Comparison of ENCODE assay signal across 15 cellular contexts in the genomic region with DNA sequence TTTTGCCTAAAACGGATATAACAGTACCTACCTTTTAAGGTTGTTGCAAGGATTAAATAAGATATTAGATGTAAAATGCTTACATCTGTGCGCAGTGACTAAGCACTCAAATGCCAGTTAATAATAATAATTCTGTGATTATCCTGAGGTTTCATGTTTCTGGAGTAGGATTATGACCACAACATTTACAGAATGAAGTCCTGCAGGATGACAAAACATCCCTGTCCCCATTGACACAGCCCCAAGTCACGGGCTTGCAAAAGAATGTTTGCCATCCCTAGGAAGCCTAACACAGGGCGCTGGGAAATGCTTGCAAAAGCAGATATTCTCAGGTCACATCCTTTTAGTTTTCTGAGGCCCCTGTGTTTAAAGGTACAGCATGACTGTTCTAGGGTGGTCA. TPM values are rescaled to one million over a fixed set of nuclear protein-coding genes. Genes with fewer than 3 reads are reported as not detected.
DNase-seq lines count a peak whose midpoint lies in the region; ATAC-seq and TF ChIP-seq lines count a peak whose summit lies in the region.
"Had no signal": no experiment of that assay in that cellular context is flagged by ENCODE, and none has a peak within 500 bp of the region (broad histone marks: within the 10 kb centered on the region; RNA-seq: fewer than 3 reads in every experiment).

No MANE protein-coding gene starts in this region.

- no peak overlapping the region for H3K27ac ChIP-seq in PC-3 (ENCODE audit: low read length)
- H3K27ac ChIP-seq: testis had no signal

- CTCF ChIA-PET in activated CD4-positive, alpha-beta T cell treated with anti-CD3 and anti-CD28 coated beads for 36 hours (lab: Charles Lee), result interaction anchor here (1.0 to 2.3 kb wide), 2 partner anchors 38 to 42 kb away, joined by 4 to 24 read pairs; no protein-coding TSS in a partner anchor
- CTCF ChIA-PET in PC-3 (lab: Charles Lee), result no interaction called here

- H3K9me3 ChIP-seq in PC-3 (ENCODE audit: low read length), result no peaks in the 10 kb centered on the region
- H3K9me3 ChIP-seq in skeletal muscle satellite cell (replicated peaks; ENCODE audit: low read length), result no peaks in the 10 kb centered on the region
- H3K9me3 ChIP-seq: adrenal gland, testis had no signal

- H3K4me3 ChIP-seq in PC-3 (ENCODE audit: low read length) (no peak overlapping the region), fibroblast of villous mesenchyme (ENCODE audit: low read depth, low read length) (no peak overlapping the region), skeletal muscle satellite cell (ENCODE audit: low read length) (no peak overlapping the region)
- H3K4me3 ChIP-seq: adrenal gland, testis had no signal

- no peaks in the 10 kb centered on the region for H3K9me3 Mint-ChIP-seq in activated CD4-positive, alpha-beta T cell treated with anti-CD3 and anti-CD28 coated beads for 36 hours (ENCODE audit: low read depth)
- H3K9me3 Mint-ChIP-seq: activated CD4-positive, alpha-beta T cell treated with anti-CD3 and anti-CD28 coated beads, Interleukin-2, amount 10 ng/mL, durations not matched to agents 24 days and 14 days had no signal

- no peak overlapping the region for H2AFZ ChIP-seq in PC-3 (ENCODE audit: low read length)

- no TSS peak for BruUV-seq in PC-3 (replicated peaks; lab: Mats Ljungman, UMichigan)

- H3K27me3 ChIP-seq in PC-3 (ENCODE audit: low read length), result no peaks in the 10 kb centered on the region
- H3K27me3 ChIP-seq in skeletal muscle satellite cell (ENCODE audit: control insufficient read depth, insufficient read depth, low read length), result no peaks in the 10 kb centered on the region
- H3K27me3 ChIP-seq: adrenal gland, testis had no signal

- H3K4me1 Mint-ChIP-seq in activated CD4-positive, alpha-beta T cell treated with anti-CD3 and anti-CD28 coated beads for 36 hours, result peaks cover 97% of the 10 kb centered on the region

- DNase-seq in activated CD4-positive, alpha-beta T cell treated with anti-CD3 and anti-CD28 coated beads for 36 hours, result no peak
- DNase-seq in activated CD4-positive, alpha-beta T cell treated with anti-CD3 and anti-CD28 coated beads, Interleukin-2, amount 50 U/mL, for 4 hours, result no peak
- DNase-seq in PC-3 (peak; percentile 59), fibroblast of villous mesenchyme (ENCODE audit: low read depth) (peak; percentile 50), GDM1 (lab: John Stamatoyannopoulos, UW) (no peak), NCI-H1105 treated with DMSO at 0.1 percent for 48 hours (lab: John Stamatoyannopoulos, UW) (no peak)
- no peak for DNase-seq in stimulated activated naive CD8-positive, alpha-beta T cell treated with anti-CD3 and anti-CD28 coated beads, Interleukin-15, Interleukin-2, amounts not matched to agents 100 U/mL and 50 U/mL, for 24 hours
- DNase-seq: 8988T; activated CD4-positive, alpha-beta T cell treated with anti-CD3 and anti-CD28 coated beads, Interleukin-2, amount 10 ng/mL, durations not matched to agents 24 days and 14 days; posterior cingulate gyrus; testis had no signal

- no peak for ATAC-seq in activated CD4-positive, alpha-beta T cell treated with anti-CD3 and anti-CD28 coated beads for 36 hours
- peak; percentile 83 for ATAC-seq in PC-3
- ATAC-seq in stimulated activated naive CD8-positive, alpha-beta T cell treated with anti-CD3 and anti-CD28 coated beads, Interleukin-15, Interleukin-2, amounts not matched to agents 100 U/mL and 50 U/mL, for 24 hours, result no peak

- intact Hi-C loops in activated CD4-positive, alpha-beta T cell treated with anti-CD3 and anti-CD28 coated beads for 36 hours (cut with DNase I, micrococcal nuclease), result no loop called here
- intact Hi-C loops in PC-3 (cut with micrococcal nuclease), result loop anchor here (2.0 kb wide), 1 partner anchor 15 kb away; no protein-coding TSS in a partner anchor

- no peaks in the 10 kb centered on the region for H3F3A ChIP-seq in PC-3 (ENCODE audit: low read length, unreplicated experiment)

- no peak overlapping the region for H3K4me3 Mint-ChIP-seq in activated CD4-positive, alpha-beta T cell treated with anti-CD3 and anti-CD28 coated beads for 36 hours
- H3K4me3 Mint-ChIP-seq: activated CD4-positive, alpha-beta T cell treated with anti-CD3 and anti-CD28 coated beads, Interleukin-2, amount 10 ng/mL, durations not matched to agents 24 days and 14 days had no signal

- H3K36me3 Mint-ChIP-seq in activated CD4-positive, alpha-beta T cell treated with anti-CD3 and anti-CD28 coated beads for 36 hours (ENCODE audit: low read depth), result peaks cover 26% of the 10 kb centered on the region

- H3K36me3 ChIP-seq in PC-3 (ENCODE audit: low read depth, low read length) (no peaks in the 10 kb centered on the region), skeletal muscle satellite cell (ENCODE audit: insufficient read depth, low read length) (no peaks in the 10 kb centered on the region)
- H3K36me3 ChIP-seq: adrenal gland had no signal

- H3K27me3 Mint-ChIP-seq in activated CD4-positive, alpha-beta T cell treated with anti-CD3 and anti-CD28 coated beads for 36 hours, result no peaks in the 10 kb centered on the region
- H3K27me3 Mint-ChIP-seq: activated CD4-positive, alpha-beta T cell treated with anti-CD3 and anti-CD28 coated beads, Interleukin-2, amount 10 ng/mL, durations not matched to agents 24 days and 14 days had no signal

- peaks cover 25% of the 10 kb centered on the region for H3K4me1 ChIP-seq in PC-3 (ENCODE audit: insufficient read depth, low read length)
- peaks cover 11% of the 10 kb centered on the region for H3K4me1 ChIP-seq in skeletal muscle satellite cell (ENCODE audit: control insufficient read depth, insufficient read depth, low read length)

- no peaks in the 10 kb centered on the region for H3K79me2 ChIP-seq in PC-3 (ENCODE audit: low read length)

- no peaks in the 10 kb centered on the region for H4K20me1 ChIP-seq in PC-3 (ENCODE audit: low read length)

- POLR2A ChIA-PET in activated CD4-positive, alpha-beta T cell treated with anti-CD3 and anti-CD28 coated beads for 36 hours (lab: Charles Lee), result no interaction called here
- POLR2A ChIA-PET in PC-3 (lab: Charles Lee; ENCODE audit: unreplicated experiment), result no interaction called here

- H3K27ac Mint-ChIP-seq in activated CD4-positive, alpha-beta T cell treated with anti-CD3 and anti-CD28 coated beads for 36 hours, result peak overlapping the region; percentile 32

- no peak overlapping the region for H3K9ac ChIP-seq in PC-3 (ENCODE audit: low read length)
- H3K9ac ChIP-seq in skeletal muscle satellite cell (ENCODE audit: low read depth, low read length), result no peak overlapping the region

- H3K9me2 ChIP-seq in PC-3 (replicated peaks; ENCODE audit: low read length), result no peaks in the 10 kb centered on the region

- no peak for TF ChIP-seq CTCF in PC-3 (conservative IDR thresholded peaks at IDR 0.05; ENCODE audit: low read depth, low read length)
- no peak for TF ChIP-seq CTCF in fibroblast of villous mesenchyme (IDR thresholded peaks at IDR 0.05; ENCODE audit: insufficient read depth, low read depth, low read length)

- H3K4me2 ChIP-seq in PC-3 (ENCODE audit: low read length), result peak overlapping the region; percentile 6; the same call in 1 of the 2 replicates
- peak overlapping the region; percentile 35 for H3K4me2 ChIP-seq in skeletal muscle satellite cell (ENCODE audit: low read length)

RNA-seq across cellular contexts. Expression of a gene that starts 20.1 kb away (rescaled TPM):
- total RNA-seq in activated CD4-positive, alpha-beta T cell treated with anti-CD3 and anti-CD28 coated beads for 36 hours, result 10 to 100 TPM; 57.9 to 59.3 TPM
- total RNA-seq in PC-3 (2014; rRNA removed) (6.1 and 9.3 TPM in 2 replicates), fibroblast of villous mesenchyme (11.9 and 12.5 TPM in 2 replicates)
- total RNA-seq in skeletal muscle satellite cell (2012; rRNA removed), result 5.5 and 6.3 TPM in 2 replicates

RNA-seq across cellular contexts. Expression of a gene that starts 56.8 kb away (rescaled TPM):
- total RNA-seq in activated CD4-positive, alpha-beta T cell treated with anti-CD3 and anti-CD28 coated beads for 36 hours, result not detected
- not detected in 2 replicates for total RNA-seq in PC-3 (2014; rRNA removed)
- not detected in 2 replicates for total RNA-seq in fibroblast of villous mesenchyme
- total RNA-seq in skeletal muscle satellite cell (2012; rRNA removed), result not detected in 2 replicates
- total RNA-seq: activated CD4-positive, alpha-beta T cell treated with anti-CD3 and anti-CD28 coated beads, Interleukin-2, amount 10 ng/mL, durations not matched to agents 24 days and 14 days; HT-29; mucosa of gallbladder had no signal

Comparison
In these comparisons a context has a peak if more than half of its experiments do, and no peak if none do; other contexts are left out.
1. DNase-seq: peak in PC-3 (single experiment) and fibroblast of villous mesenchyme (single experiment); none in activated CD4-positive, alpha-beta T cell treated with anti-CD3 and anti-CD28 coated beads for 36 hours (single experiment), activated CD4-positive, alpha-beta T cell treated with anti-CD3 and anti-CD28 coated beads, Interleukin-2, amount 50 U/mL, for 4 hours (0 of 2), GDM1 (single experiment), NCI-H1105 treated with DMSO at 0.1 percent for 48 hours (single experiment) and stimulated activated naive CD8-positive, alpha-beta T cell treated with anti-CD3 and anti-CD28 coated beads, Interleukin-15, Interleukin-2, amounts not matched to agents 100 U/mL and 50 U/mL, for 24 hours (single experiment).